In genomic region chr17:67585077-67585602, GRCh38 we compare ENCODE assay signal across 17 cellular contexts.
DNase-seq lines count a peak whose midpoint lies in the region; ATAC-seq, FAIRE-seq and TF ChIP-seq lines count a peak whose summit lies in the region.
"Had no signal": no experiment of that assay in that cellular context is flagged by ENCODE, and none has a peak within 500 bp of the region (broad histone marks: within the 10 kb centered on the region; RNA-seq: fewer than 3 reads in every experiment).

No MANE protein-coding gene starts in this region.

- no peak overlapping the region for H4K8ac ChIP-seq in mesendoderm (ENCODE audit: low read depth, low read length)

- no peak overlapping the region for H3K4me3 ChIP-seq in mesendoderm (ENCODE audit: low read length)
- H3K4me3 ChIP-seq: thyroid gland had no signal

- H3K27ac ChIP-seq in mesendoderm (ENCODE audit: low read depth, low read length), result no peak overlapping the region
- no peak overlapping the region for H3K27ac ChIP-seq in foreskin keratinocyte
- H3K27ac ChIP-seq: thyroid gland had no signal

- WGBS in mesendoderm (ENCODE audit: extremely low coverage, insufficient coverage, low lambda C conversion rate), result no CpG with 5 or more reads among the region's 4 CpGs

- TF ChIP-seq CTCF in foreskin keratinocyte (conservative IDR thresholded peaks at IDR 0.05), result no peak

- no peak overlapping the region for H4K5ac ChIP-seq in mesendoderm (ENCODE audit: low read length)

- TF ChIP-seq POLR2A in GM12891 (IDR thresholded peaks at IDR 0.05; ENCODE audit: low read depth, low read length), result no peak

- H3K27me3 ChIP-seq in mesendoderm (ENCODE audit: insufficient read depth, low read length, poor library complexity) (no peaks in the 10 kb centered on the region), foreskin keratinocyte (no peaks in the 10 kb centered on the region)
- H3K27me3 ChIP-seq: thyroid gland had no signal

- no peaks in the 10 kb centered on the region for H3K36me3 ChIP-seq in mesendoderm (ENCODE audit: control insufficient read depth, insufficient read depth, low read length)
- H3K36me3 ChIP-seq: thyroid gland had no signal

- H2BK5ac ChIP-seq in mesendoderm (ENCODE audit: low read length), result no peak overlapping the region

- H3K4ac ChIP-seq in mesendoderm (ENCODE audit: low read depth, low read length), result no peak overlapping the region

- H3K18ac ChIP-seq in mesendoderm (ENCODE audit: low read length), result no peak overlapping the region

- H3K79me2 ChIP-seq in mesendoderm (ENCODE audit: control insufficient read depth, insufficient read depth, low read length), result no peaks in the 10 kb centered on the region

- H2AK5ac ChIP-seq in mesendoderm (ENCODE audit: low read length), result no peak overlapping the region

- no peak overlapping the region for H3K23ac ChIP-seq in mesendoderm (ENCODE audit: low read length)

- H3K4me2 ChIP-seq in mesendoderm (ENCODE audit: low read length), result no peak overlapping the region

- H3K56ac ChIP-seq in mesendoderm (ENCODE audit: low read length), result no peak overlapping the region

- DNase-seq in DMS79 (lab: John Stamatoyannopoulos, UW) (peak; percentile 96), NCI-H1417 treated with DMSO at 0.1 percent for 48 hours (lab: John Stamatoyannopoulos, UW) (peak; percentile 58), NCI-H82 (lab: John Stamatoyannopoulos, UW) (peak; percentile 72), mesendoderm (peak; percentile 22), foreskin keratinocyte (no peak), GM12891 (ENCODE audit: insufficient read length, low spot score) (no peak), GOT3 (lab: John Stamatoyannopoulos, UW) (no peak)
- DNase-seq: activated naive CD8-positive, alpha-beta T cell treated with anti-CD3 and anti-CD28 coated beads for 36 hours; CD8-positive, alpha-beta memory T cell; cortex of kidney; naive B cell; Right ventricle myocardium superior; thyroid gland had no signal

- H2BK120ac ChIP-seq in mesendoderm (ENCODE audit: low read depth, low read length), result no peak overlapping the region

- no peaks in the 10 kb centered on the region for H3K79me1 ChIP-seq in mesendoderm (ENCODE audit: low read length)

- no peak overlapping the region for H3K9ac ChIP-seq in mesendoderm (ENCODE audit: low read length)

- H3K4me1 ChIP-seq in mesendoderm (ENCODE audit: control insufficient read depth, low read depth, low read length) (no peaks in the 10 kb centered on the region), foreskin keratinocyte (no peaks in the 10 kb centered on the region)
- H3K4me1 ChIP-seq: thyroid gland had no signal

- no peak overlapping the region for H2BK15ac ChIP-seq in mesendoderm (replicated peaks; ENCODE audit: low read depth)

- FAIRE-seq in GM12891 (lab: Jason Lieb, UNC), result no peak
- FAIRE-seq: frontal cortex, keratinocyte, TTC549 had no signal

- no peak for ATAC-seq in foreskin keratinocyte
- ATAC-seq in activated CD4-positive, CD25-positive, alpha-beta regulatory T cell treated with anti-CD3 and anti-CD28 coated beads, Interleukin-2, amount 50 U/mL, for 24 hours, result no peak

TF ChIP-seq in GM12891, 5 proteins besides CTCF, POLR2A, EP300 and RAD21:
- TF ChIP-seq TAF1 (IDR thresholded peaks at IDR 0.05; ENCODE audit: low read depth, low read length) (no peak), POLR2AphosphoS5 (IDR thresholded peaks at IDR 0.05; ENCODE audit: low read depth, low read length) (no peak), SPI1 (IDR thresholded peaks at IDR 0.05; ENCODE audit: low read depth, low read length) (no peak), POU2F2 (IDR thresholded peaks at IDR 0.05; ENCODE audit: low read depth, low read length) (no peak), PAX5 (IDR thresholded peaks at IDR 0.05; ENCODE audit: insufficient read depth, low read length, severe bottlenecking) (no peak)

Comparison
In these comparisons a context has a peak if more than half of its experiments do, and no peak if none do; other contexts are left out.
1. DNase-seq: peak in DMS79 (single experiment), NCI-H1417 treated with DMSO at 0.1 percent for 48 hours (single experiment), NCI-H82 (single experiment) and mesendoderm (single experiment); none in foreskin keratinocyte (0 of 2), GM12891 (single experiment) and GOT3 (single experiment).